ENCODE assay signal across 8 cellular contexts in genomic region chr12:32755654-32756475, GRCh38. TPM values are rescaled to one million over a fixed set of nuclear protein-coding genes. Genes with fewer than 3 reads are reported as not detected.
DNase-seq lines count a peak whose midpoint lies in the region; ATAC-seq and TF ChIP-seq lines count a peak whose summit lies in the region.

YARS2 (minus strand) TSS chr12:32755897; CDS start chr12:32755874, 23 bp downstream.

- peak; percentile 89 for TF ChIP-seq CTCF in AG10803 (conservative IDR thresholded peaks at IDR 0.05; ENCODE audit: low read length)
- TF ChIP-seq CTCF in kidney epithelial cell (IDR thresholded peaks at IDR 0.05; ENCODE audit: insufficient read depth, low read length, poor library complexity, severe bottlenecking) = peak; percentile 72

- H3K4me3 ChIP-seq in AG10803 (ENCODE audit: low read length) (peak within 1 kb of the TSS; percentile 96), kidney epithelial cell (ENCODE audit: low read depth, low read length) (peak within 1 kb of the TSS; percentile 88)

- DNase-seq in AG10803 (ENCODE audit: low read depth) = peak; percentile 99
- peak; percentile 95 for DNase-seq in NCI-H446 treated with DMSO at 0.1 percent for 48 hours (lab: John Stamatoyannopoulos, UW)
- DNase-seq in activated CD4-positive, CD25-positive, alpha-beta regulatory T cell treated with anti-CD3 and anti-CD28 coated beads, Interleukin-2, amount 50 U/mL, for 72 hours = peak; percentile 84
- peak; percentile 90 for DNase-seq in cerebellum (ENCODE audit: low spot score)
- DNase-seq in kidney epithelial cell (ENCODE audit: low read depth) = peak; percentile 98
- DNase-seq in stimulated activated CD4-positive, alpha-beta T cell treated with anti-CD3 and anti-CD28 coated beads, Interleukin-1b, Interleukin-23, amount 100 ng/mL, for 1 hour (ENCODE audit: low read depth in 2 of 2) = peak; percentile 65 to 70

- H3K36me3 ChIP-seq in kidney epithelial cell (ENCODE audit: control insufficient read depth, insufficient read depth, low read length) = no peaks in the 10 kb centered on the region

- H3K27me3 ChIP-seq in kidney epithelial cell (ENCODE audit: control insufficient read depth, insufficient read depth, low read length) = no peaks in the 10 kb centered on the region

- ATAC-seq in GM19025 (IDR thresholded peaks at IDR 0.05; ENCODE audit: low read depth, unreplicated experiment) (peak; percentile 88), HG03354 (IDR thresholded peaks at IDR 0.05; ENCODE audit: poor library complexity, severe bottlenecking, unreplicated experiment) (peak; percentile 88)

RNA-seq across cellular contexts. Expression of gene YARS2, which starts in this region (rescaled TPM):
- total RNA-seq in cerebellum (26.1 TPM), kidney epithelial cell (51.1 and 51.3 TPM in 2 replicates)

Comparison
In these comparisons a context has a peak if more than half of its experiments do, and no peak if none do; other contexts are left out.
1. Peak in every context shown above with its lines: DNase-seq, ATAC-seq and H3K4me3 ChIP-seq.